21 cellular contexts compared by ENCODE assay signal in the genomic region with DNA sequence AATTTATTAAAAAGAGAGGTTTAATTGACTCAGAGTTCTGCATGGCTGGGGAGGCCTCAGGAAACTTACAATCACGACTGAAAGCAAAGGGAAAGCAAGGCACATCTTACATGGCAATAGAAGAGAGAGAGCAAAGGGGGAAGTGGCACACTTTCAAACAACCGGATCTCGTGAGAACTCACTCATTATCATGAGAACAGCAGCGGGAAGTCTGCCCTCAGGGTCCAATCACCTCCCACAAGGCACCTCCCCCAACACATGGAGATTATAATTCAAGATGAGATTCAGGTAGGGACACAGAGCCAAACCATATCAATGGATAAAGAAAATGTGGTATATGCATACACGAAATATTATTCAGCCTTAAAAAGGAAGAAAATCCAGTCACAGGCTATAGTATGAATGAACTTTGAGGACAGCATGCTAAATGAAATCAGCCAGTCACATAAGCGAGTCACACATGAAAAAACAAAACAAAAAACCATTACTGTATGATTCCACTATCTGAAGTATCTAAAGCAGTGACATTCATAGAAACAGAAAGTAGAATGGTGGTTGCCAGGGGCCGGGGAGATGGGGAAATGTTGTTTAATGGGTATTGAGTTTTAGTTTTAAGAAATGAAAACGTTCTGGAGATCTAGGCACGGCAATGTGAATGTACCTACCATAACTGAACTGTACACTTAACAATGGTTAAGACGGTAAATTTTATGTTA.
DNase-seq lines count a peak whose midpoint lies in the region; ATAC-seq, FAIRE-seq and TF ChIP-seq lines count a peak whose summit lies in the region.
"Had no signal": no experiment of that assay in that cellular context is flagged by ENCODE, and none has a peak within 500 bp of the region (broad histone marks: within the 10 kb centered on the region; RNA-seq: fewer than 3 reads in every experiment).

No MANE protein-coding gene starts in this region.

- no peaks in the 10 kb centered on the region for H3K36me3 Mint-ChIP-seq in T-helper 2 cell treated with Interferon-gamma antibody and Interleukin-4, amounts not matched to agents 5 μg/mL and 100 μg/mL, for 36 hours (ENCODE audit: low read depth)
- no peaks in the 10 kb centered on the region for H3K36me3 Mint-ChIP-seq in stimulated activated naive CD8-positive, alpha-beta T cell treated with anti-CD3 and anti-CD28 coated beads, Interleukin-15, Interleukin-2, amounts not matched to agents 100 ng/mL and 50 ng/mL, for 24 hours (ENCODE audit: low read depth)

- peaks cover 2% of the 10 kb centered on the region for H3K27me3 Mint-ChIP-seq in T-helper 2 cell treated with Interferon-gamma antibody and Interleukin-4, amounts not matched to agents 5 μg/mL and 100 μg/mL, for 36 hours (ENCODE audit: low read depth)
- H3K27me3 Mint-ChIP-seq in stimulated activated naive CD8-positive, alpha-beta T cell treated with anti-CD3 and anti-CD28 coated beads, Interleukin-15, Interleukin-2, amounts not matched to agents 100 ng/mL and 50 ng/mL, for 24 hours: no peaks in the 10 kb centered on the region

- POLR2A ChIA-PET in HepG2 (lab: Yijun Ruan, JAX) (no interaction called here), HEK293 (lab: Yijun Ruan, JAX) (no interaction called here)

- H3K4me1 Mint-ChIP-seq in T-helper 2 cell treated with Interferon-gamma antibody and Interleukin-4, amounts not matched to agents 5 μg/mL and 100 μg/mL, for 36 hours (ENCODE audit: low read depth): peaks cover 7% of the 10 kb centered on the region
- peaks cover 8% of the 10 kb centered on the region for H3K4me1 Mint-ChIP-seq in stimulated activated naive CD8-positive, alpha-beta T cell treated with anti-CD3 and anti-CD28 coated beads, Interleukin-15, Interleukin-2, amounts not matched to agents 100 ng/mL and 50 ng/mL, for 24 hours (ENCODE audit: low read depth)

- ATAC-seq in HepG2: no peak
- ATAC-seq in right lobe of liver: no peak
- ATAC-seq: foreskin keratinocyte, mucosa of descending colon had no signal

- H3K27ac Mint-ChIP-seq in T-helper 2 cell treated with Interferon-gamma antibody and Interleukin-4, amounts not matched to agents 5 μg/mL and 100 μg/mL, for 36 hours: peak overlapping the region; percentile 2
- peak overlapping the region; percentile 68 for H3K27ac Mint-ChIP-seq in stimulated activated naive CD8-positive, alpha-beta T cell treated with anti-CD3 and anti-CD28 coated beads, Interleukin-15, Interleukin-2, amounts not matched to agents 100 ng/mL and 50 ng/mL, for 24 hours
- H3K27ac Mint-ChIP-seq: nephron progenitor cell had no signal

- no peak overlapping the region for H3K4me2 ChIP-seq in HepG2 (ENCODE audit: low read depth, low read length)

- H3K4me1 ChIP-seq in HepG2 (ENCODE audit: insufficient read depth, low read length): no peaks in the 10 kb centered on the region
- H3K4me1 ChIP-seq in right lobe of liver: no peaks in the 10 kb centered on the region
- H3K4me1 ChIP-seq in HEK293 (ENCODE audit: control insufficient read depth, insufficient read depth, low read length): no peaks in the 10 kb centered on the region; the same call in 1 of the 2 replicates
- H3K4me1 ChIP-seq: foreskin keratinocyte, thyroid gland had no signal

- 17% methylated on average over 10 of the region's 10 CpGs for WGBS in HepG2 (ENCODE audit: low lambda C conversion rate)
- 72% methylated on average over 8 of the region's 10 CpGs for WGBS in right lobe of liver (ENCODE audit: insufficient coverage, low coverage, low lambda C conversion rate, missing lambda C conversion rate)

- H3K9me3 ChIP-seq in HepG2 (ENCODE audit: low read length): no peaks in the 10 kb centered on the region
- no peaks in the 10 kb centered on the region for H3K9me3 ChIP-seq in right lobe of liver
- no peaks in the 10 kb centered on the region for H3K9me3 ChIP-seq in HEK293 (ENCODE audit: control insufficient read depth, insufficient read depth, low read depth, low read length)
- H3K9me3 ChIP-seq: mucosa of descending colon, thyroid gland had no signal

- H3K4me3 Mint-ChIP-seq in T-helper 2 cell treated with Interferon-gamma antibody and Interleukin-4, amounts not matched to agents 5 μg/mL and 100 μg/mL, for 36 hours: no peak overlapping the region
- peak overlapping the region; percentile 15 for H3K4me3 Mint-ChIP-seq in stimulated activated naive CD8-positive, alpha-beta T cell treated with anti-CD3 and anti-CD28 coated beads, Interleukin-15, Interleukin-2, amounts not matched to agents 100 ng/mL and 50 ng/mL, for 24 hours
- H3K4me3 Mint-ChIP-seq: nephron progenitor cell had no signal

- intact Hi-C loops in HepG2 (cut with micrococcal nuclease; ENCODE audit: unreplicated experiment) (no loop called here), right lobe of liver (cut with DNase I) (no loop called here)

- no peak for TF ChIP-seq EP300 in HepG2 (IDR thresholded peaks at IDR 0.05; ENCODE audit: low read depth in 2 of 2, low read length in 2 of 2)
- no peak for TF ChIP-seq EP300 in HepG2 (CRISPR knock-in tag; IDR thresholded peaks at IDR 0.05; ENCODE audit: borderline replicate concordance)

- H3K36me3 ChIP-seq in HepG2 (replicated peaks in 1 of 2; ENCODE audit: control insufficient read depth in 1 of 2, insufficient read depth in 2 of 2, low read length in 2 of 2) (no peaks in the 10 kb centered on the region), right lobe of liver (no peaks in the 10 kb centered on the region), HEK293 (ENCODE audit: control insufficient read depth in 2 of 2, insufficient read depth in 1 of 2, low read length in 2 of 2) (no peaks in the 10 kb centered on the region)
- H3K36me3 ChIP-seq: brain microvascular endothelial cell, thyroid gland had no signal

- no peak for FAIRE-seq in HepG2 (lab: Jason Lieb, UNC)
- FAIRE-seq: GM12892, GM19239 had no signal

- BruUV-seq in HepG2 (replicated peaks; lab: Mats Ljungman, UMichigan): no TSS peak

- no peak overlapping the region for H3K9ac ChIP-seq in HepG2 (ENCODE audit: insufficient read depth, low read depth, low read length)

- H3K27ac ChIP-seq in HepG2 (ENCODE audit: extremely low read length, insufficient read depth, low read length): no peak overlapping the region
- no peak overlapping the region for H3K27ac ChIP-seq in right lobe of liver
- no peak overlapping the region for H3K27ac ChIP-seq in HEK293 (ENCODE audit: extremely low read depth, low read depth, low read length)
- H3K27ac ChIP-seq: brain microvascular endothelial cell, foreskin keratinocyte, thyroid gland had no signal

- no peaks in the 10 kb centered on the region for H3K27me3 ChIP-seq in HepG2 (ENCODE audit: control insufficient read depth in 1 of 2, insufficient read depth in 2 of 2, low read length in 2 of 2)
- no peaks in the 10 kb centered on the region for H3K27me3 ChIP-seq in right lobe of liver
- H3K27me3 ChIP-seq: brain microvascular endothelial cell, foreskin keratinocyte, thyroid gland had no signal

- H2AFZ ChIP-seq in HepG2 (ENCODE audit: low read length): no peak overlapping the region

- no peak for TF ChIP-seq CTCF in HepG2 (CRISPR knock-in tag; IDR thresholded peaks at IDR 0.05)
- TF ChIP-seq CTCF in right lobe of liver (IDR thresholded peaks at IDR 0.05): no peak
- no peak for TF ChIP-seq CTCF in HEK293 (tag by site-specific recombination; IDR thresholded peaks at IDR 0.05)

- CTCF ChIA-PET in HepG2 (lab: Yijun Ruan, JAX; ENCODE audit: low intra/inter-chr PET ratio, low total read pairs) (no interaction called here), HEK293 (lab: Yijun Ruan, JAX) (interaction anchor here (0.6 to 0.9 kb wide), 2 partner anchors 10 to 23 kb away, joined by 4 to 6 read pairs; no protein-coding TSS in a partner anchor)

- TF ChIP-seq RAD21 in HepG2 (CRISPR knock-in tag; IDR thresholded peaks at IDR 0.05): no peak

- no peaks in the 10 kb centered on the region for H3K79me2 ChIP-seq in HepG2 (ENCODE audit: insufficient read depth, low read length)

- in situ Hi-C loops in HepG2 (cut with HindIII; ENCODE audit: extremely low pct_ligation_motif_present, low pct_unique_long_range_greater_than_20kb): no loop called here

- H3K9me3 Mint-ChIP-seq in T-helper 2 cell treated with Interferon-gamma antibody and Interleukin-4, amounts not matched to agents 5 μg/mL and 100 μg/mL, for 36 hours: no peaks in the 10 kb centered on the region
- no peaks in the 10 kb centered on the region for H3K9me3 Mint-ChIP-seq in stimulated activated naive CD8-positive, alpha-beta T cell treated with anti-CD3 and anti-CD28 coated beads, Interleukin-15, Interleukin-2, amounts not matched to agents 100 ng/mL and 50 ng/mL, for 24 hours

- no peak for TF ChIP-seq POLR2A in HepG2 (IDR thresholded peaks at IDR 0.05; ENCODE audit: insufficient read depth in 1 of 2, low read depth in 2 of 2, low read length in 2 of 2)
- no peak for TF ChIP-seq POLR2A in right lobe of liver (IDR thresholded peaks at IDR 0.05)

- no peak overlapping the region for H3K4me3 ChIP-seq in HepG2 (replicated peaks in 1 of 3; ENCODE audit: insufficient read depth in 1 of 3, low read depth in 2 of 3, low read length in 3 of 3)
- no peak overlapping the region for H3K4me3 ChIP-seq in right lobe of liver
- no peak overlapping the region for H3K4me3 ChIP-seq in HEK293 (ENCODE audit: low read depth, low read length)
- H3K4me3 ChIP-seq: mucosa of descending colon, thyroid gland had no signal

- H4K20me1 ChIP-seq in HepG2 (ENCODE audit: insufficient read depth, low read length): no peaks in the 10 kb centered on the region

- DNase-seq in HepG2 (ENCODE audit: low spot score) (no peak), right lobe of liver (no peak), hippocampal formation (lab: John Stamatoyannopoulos, UW) (no peak), midbrain (lab: John Stamatoyannopoulos, UW) (no peak)
- peak; percentile 42 for DNase-seq in T-helper 2 cell treated with Interferon-gamma antibody and Interleukin-4, amounts not matched to agents 5 μg/mL and 100 μg/mL, for 36 hours (ENCODE audit: low spot score)
- DNase-seq: AML-193; brain microvascular endothelial cell; DMS79; effector CD8-positive, alpha-beta T cell; foreskin keratinocyte; mucosa of descending colon; NCI-H1105; NCI-H2029 treated with DMSO at 0.1 percent for 48 hours; NCI-H226; NCI-H82; nephron progenitor cell; thyroid gland had no signal

TF ChIP-seq in HepG2, 621 proteins besides CTCF, POLR2A, EP300 and RAD21:
- TF ChIP-seq SMYD3 (CRISPR knock-in tag; IDR thresholded peaks at IDR 0.05) (no peak), CHD2 (IDR thresholded peaks at IDR 0.05; ENCODE audit: low read depth, low read length) (0 out of 2 replicates have a peak, but pooled peaks have one; percentile 21)

TF ChIP-seq in HEK293, 187 proteins besides CTCF, POLR2A, EP300 and RAD21:
- peak; percentile 89 for TF ChIP-seq SETDB1 (IDR thresholded peaks at IDR 0.05; ENCODE audit: insufficient read length, low read length)
- no peak for TF ChIP-seq ZNF621 (tag by site-specific recombination; IDR thresholded peaks at IDR 0.05)
- 0 out of 2 replicates have a peak, but pooled peaks have one; percentile 22 for TF ChIP-seq ZNF146 (tag by site-specific recombination; IDR thresholded peaks at IDR 0.05)
- no peak for TF ChIP-seq ZNF324 (tag by site-specific recombination; IDR thresholded peaks at IDR 0.05)
- TF ChIP-seq KLF1 (tag by site-specific recombination; IDR thresholded peaks at IDR 0.05): no peak
